ENCODE assay signal across 9 cellular contexts in the genomic region with DNA sequence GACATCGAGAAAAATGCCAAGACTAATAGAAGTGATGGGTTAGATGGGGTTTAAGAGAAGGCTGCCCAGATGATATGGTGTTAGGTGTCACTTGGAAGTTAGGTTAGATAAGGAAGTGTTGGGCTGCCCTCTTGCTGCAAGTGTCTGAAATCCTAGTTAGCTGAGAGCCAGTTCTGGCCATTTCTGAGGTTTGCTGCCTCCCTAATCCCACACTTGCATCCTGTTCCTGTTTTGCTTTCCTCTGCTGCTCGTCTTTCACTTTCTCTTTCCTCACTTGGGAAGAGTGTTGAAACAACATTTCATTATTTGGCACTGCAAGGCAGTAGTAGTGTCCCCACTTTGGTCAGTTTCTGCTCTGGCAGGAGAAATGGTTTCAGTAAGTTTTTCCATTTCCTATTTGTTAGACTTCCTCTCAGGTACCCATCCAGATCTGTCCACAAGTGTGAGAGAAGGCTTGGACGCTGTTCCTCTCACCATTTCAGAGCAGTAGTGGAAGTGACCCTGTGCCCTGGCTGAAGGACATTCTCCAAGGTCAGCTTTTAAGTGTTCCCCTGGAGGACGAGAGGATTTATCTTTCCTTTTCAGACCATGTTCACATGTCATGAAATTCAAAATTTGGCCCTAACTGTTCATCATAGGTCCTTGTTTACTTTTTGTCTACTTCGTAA.
DNase-seq lines count a peak whose midpoint lies in the region; ATAC-seq and TF ChIP-seq lines count a peak whose summit lies in the region.
"Had no signal": no experiment of that assay in that cellular context is flagged by ENCODE, and none has a peak within 500 bp of the region (broad histone marks: within the 10 kb centered on the region; RNA-seq: fewer than 3 reads in every experiment).

No MANE protein-coding gene starts in this region.

- ATAC-seq in SK-N-SH treated with all-trans-retinoic acid at 6 μM for 48 hours (0 out of 3 replicates have a peak, but pooled peaks have one; percentile 40), sciatic nerve (peak; percentile 96), HG03432 (IDR thresholded peaks at IDR 0.05; ENCODE audit: unreplicated experiment) (no peak), GM19463 (IDR thresholded peaks at IDR 0.05; ENCODE audit: unreplicated experiment) (no peak), GM21515 (IDR thresholded peaks at IDR 0.05; ENCODE audit: unreplicated experiment) (no peak)

- DNase-seq in GDM1 (lab: John Stamatoyannopoulos, UW) (peak; percentile 62), glomerular visceral epithelial cell (ENCODE audit: extremely low spot score) (peak; percentile 76), sciatic nerve (ENCODE audit: low spot score) (no peak), NCI-H1092 (lab: John Stamatoyannopoulos, UW) (no peak)
- DNase-seq: stimulated activated CD4-positive, alpha-beta T cell treated with anti-CD3 and anti-CD28 coated beads, Interleukin-4, amount 100 ng/mL, for 4 hours had no signal

- intact Hi-C loops in sciatic nerve (cut with DNase I): loop anchor here (10.0 kb wide), 1 partner anchor 172 kb away; no protein-coding TSS in a partner anchor

TF ChIP-seq in SK-N-SH treated with all-trans-retinoic acid at 6 μM for 48 hours, 23 proteins besides CTCF, POLR2A, EP300 and RAD21:
- no peak for TF ChIP-seq OSR1 (CRISPR knock-in tag; IDR thresholded peaks at IDR 0.05)
- no peak for TF ChIP-seq ZFP3 (CRISPR knock-in tag; IDR thresholded peaks at IDR 0.05)
- TF ChIP-seq ZNF70 (CRISPR knock-in tag; IDR thresholded peaks at IDR 0.05): no peak
- TF ChIP-seq CSDC2 (CRISPR knock-in tag; IDR thresholded peaks at IDR 0.05): no peak
- no peak for TF ChIP-seq SNAI2 (CRISPR knock-in tag; IDR thresholded peaks at IDR 0.05)
- no peak for TF ChIP-seq TCF4 (CRISPR knock-in tag; IDR thresholded peaks at IDR 0.05; ENCODE audit: borderline replicate concordance)
- no peak for TF ChIP-seq ARNTL (CRISPR knock-in tag; IDR thresholded peaks at IDR 0.05; ENCODE audit: borderline replicate concordance, low read depth)
- no peak for TF ChIP-seq ZNF565 (CRISPR knock-in tag; conservative IDR thresholded peaks at IDR 0.05; ENCODE audit: low read depth)
- TF ChIP-seq, protein P1, sequence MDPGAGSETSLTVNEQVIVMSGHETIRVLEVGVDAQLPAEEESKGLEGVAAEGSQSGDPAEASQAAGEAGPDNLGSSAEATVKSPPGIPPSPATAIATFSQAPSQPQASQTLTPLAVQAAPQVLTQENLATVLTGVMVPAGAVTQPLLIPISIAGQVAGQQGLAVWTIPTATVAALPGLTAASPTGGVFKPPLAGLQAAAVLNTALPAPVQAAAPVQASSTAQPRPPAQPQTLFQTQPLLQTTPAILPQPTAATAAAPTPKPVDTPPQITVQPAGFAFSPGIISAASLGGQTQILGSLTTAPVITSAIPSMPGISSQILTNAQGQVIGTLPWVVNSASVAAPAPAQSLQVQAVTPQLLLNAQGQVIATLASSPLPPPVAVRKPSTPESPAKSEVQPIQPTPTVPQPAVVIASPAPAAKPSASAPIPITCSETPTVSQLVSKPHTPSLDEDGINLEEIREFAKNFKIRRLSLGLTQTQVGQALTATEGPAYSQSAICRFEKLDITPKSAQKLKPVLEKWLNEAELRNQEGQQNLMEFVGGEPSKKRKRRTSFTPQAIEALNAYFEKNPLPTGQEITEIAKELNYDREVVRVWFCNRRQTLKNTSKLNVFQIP (CRISPR knock-in tag; IDR thresholded peaks at IDR 0.05; ENCODE audit: borderline replicate concordance, low read depth): no peak
- TF ChIP-seq ZC3H10 (CRISPR knock-in tag; IDR thresholded peaks at IDR 0.05): no peak
- TF ChIP-seq, protein P2, sequence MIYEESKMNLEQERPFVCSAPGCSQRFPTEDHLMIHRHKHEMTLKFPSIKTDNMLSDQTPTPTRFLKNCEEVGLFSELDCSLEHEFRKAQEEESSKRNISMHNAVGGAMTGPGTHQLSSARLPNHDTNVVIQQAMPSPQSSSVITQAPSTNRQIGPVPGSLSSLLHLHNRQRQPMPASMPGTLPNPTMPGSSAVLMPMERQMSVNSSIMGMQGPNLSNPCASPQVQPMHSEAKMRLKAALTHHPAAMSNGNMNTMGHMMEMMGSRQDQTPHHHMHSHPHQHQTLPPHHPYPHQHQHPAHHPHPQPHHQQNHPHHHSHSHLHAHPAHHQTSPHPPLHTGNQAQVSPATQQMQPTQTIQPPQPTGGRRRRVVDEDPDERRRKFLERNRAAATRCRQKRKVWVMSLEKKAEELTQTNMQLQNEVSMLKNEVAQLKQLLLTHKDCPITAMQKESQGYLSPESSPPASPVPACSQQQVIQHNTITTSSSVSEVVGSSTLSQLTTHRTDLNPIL (CRISPR knock-in tag; IDR thresholded peaks at IDR 0.05; ENCODE audit: low read depth): no peak
- no peak for TF ChIP-seq ISL1 (CRISPR knock-in tag; IDR thresholded peaks at IDR 0.05)
- no peak for TF ChIP-seq PPARA (CRISPR knock-in tag; IDR thresholded peaks at IDR 0.05; ENCODE audit: borderline replicate concordance)
- no peak for TF ChIP-seq ZNF8 (CRISPR knock-in tag; IDR thresholded peaks at IDR 0.05)
- TF ChIP-seq, protein P3, sequence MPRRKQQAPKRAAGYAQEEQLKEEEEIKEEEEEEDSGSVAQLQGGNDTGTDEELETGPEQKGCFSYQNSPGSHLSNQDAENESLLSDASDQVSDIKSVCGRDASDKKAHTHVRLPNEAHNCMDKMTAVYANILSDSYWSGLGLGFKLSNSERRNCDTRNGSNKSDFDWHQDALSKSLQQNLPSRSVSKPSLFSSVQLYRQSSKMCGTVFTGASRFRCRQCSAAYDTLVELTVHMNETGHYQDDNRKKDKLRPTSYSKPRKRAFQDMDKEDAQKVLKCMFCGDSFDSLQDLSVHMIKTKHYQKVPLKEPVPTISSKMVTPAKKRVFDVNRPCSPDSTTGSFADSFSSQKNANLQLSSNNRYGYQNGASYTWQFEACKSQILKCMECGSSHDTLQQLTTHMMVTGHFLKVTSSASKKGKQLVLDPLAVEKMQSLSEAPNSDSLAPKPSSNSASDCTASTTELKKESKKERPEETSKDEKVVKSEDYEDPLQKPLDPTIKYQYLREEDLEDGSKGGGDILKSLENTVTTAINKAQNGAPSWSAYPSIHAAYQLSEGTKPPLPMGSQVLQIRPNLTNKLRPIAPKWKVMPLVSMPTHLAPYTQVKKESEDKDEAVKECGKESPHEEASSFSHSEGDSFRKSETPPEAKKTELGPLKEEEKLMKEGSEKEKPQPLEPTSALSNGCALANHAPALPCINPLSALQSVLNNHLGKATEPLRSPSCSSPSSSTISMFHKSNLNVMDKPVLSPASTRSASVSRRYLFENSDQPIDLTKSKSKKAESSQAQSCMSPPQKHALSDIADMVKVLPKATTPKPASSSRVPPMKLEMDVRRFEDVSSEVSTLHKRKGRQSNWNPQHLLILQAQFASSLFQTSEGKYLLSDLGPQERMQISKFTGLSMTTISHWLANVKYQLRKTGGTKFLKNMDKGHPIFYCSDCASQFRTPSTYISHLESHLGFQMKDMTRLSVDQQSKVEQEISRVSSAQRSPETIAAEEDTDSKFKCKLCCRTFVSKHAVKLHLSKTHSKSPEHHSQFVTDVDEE (CRISPR knock-in tag; IDR thresholded peaks at IDR 0.05): no peak
- TF ChIP-seq TOX (CRISPR knock-in tag; IDR thresholded peaks at IDR 0.05; ENCODE audit: borderline replicate concordance): no peak
- TF ChIP-seq, protein P4, sequence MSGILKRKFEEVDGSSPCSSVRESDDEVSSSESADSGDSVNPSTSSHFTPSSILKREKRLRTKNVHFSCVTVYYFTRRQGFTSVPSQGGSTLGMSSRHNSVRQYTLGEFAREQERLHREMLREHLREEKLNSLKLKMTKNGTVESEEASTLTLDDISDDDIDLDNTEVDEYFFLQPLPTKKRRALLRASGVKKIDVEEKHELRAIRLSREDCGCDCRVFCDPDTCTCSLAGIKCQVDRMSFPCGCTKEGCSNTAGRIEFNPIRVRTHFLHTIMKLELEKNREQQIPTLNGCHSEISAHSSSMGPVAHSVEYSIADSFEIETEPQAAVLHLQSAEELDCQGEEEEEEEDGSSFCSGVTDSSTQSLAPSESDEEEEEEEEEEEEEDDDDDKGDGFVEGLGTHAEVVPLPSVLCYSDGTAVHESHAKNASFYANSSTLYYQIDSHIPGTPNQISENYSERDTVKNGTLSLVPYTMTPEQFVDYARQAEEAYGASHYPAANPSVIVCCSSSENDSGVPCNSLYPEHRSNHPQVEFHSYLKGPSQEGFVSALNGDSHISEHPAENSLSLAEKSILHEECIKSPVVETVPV (CRISPR knock-in tag; IDR thresholded peaks at IDR 0.05): no peak
TF ChIP-seq in SK-N-SH treated with all-trans-retinoic acid at 6 μM for 48 hours: peak in this region for 0.

Comparison
In these comparisons a context has a peak if more than half of its experiments do, and no peak if none do; other contexts are left out.
1. DNase-seq: peak in GDM1 (single experiment) and glomerular visceral epithelial cell (single experiment); none in sciatic nerve (single experiment) and NCI-H1092 (single experiment).
2. ATAC-seq: peak in SK-N-SH treated with all-trans-retinoic acid at 6 μM for 48 hours (single experiment) and sciatic nerve (single experiment); none in HG03432 (single experiment), GM19463 (single experiment) and GM21515 (single experiment).